Comparison of ENCODE assay signal across 9 cellular contexts in the genomic region with DNA sequence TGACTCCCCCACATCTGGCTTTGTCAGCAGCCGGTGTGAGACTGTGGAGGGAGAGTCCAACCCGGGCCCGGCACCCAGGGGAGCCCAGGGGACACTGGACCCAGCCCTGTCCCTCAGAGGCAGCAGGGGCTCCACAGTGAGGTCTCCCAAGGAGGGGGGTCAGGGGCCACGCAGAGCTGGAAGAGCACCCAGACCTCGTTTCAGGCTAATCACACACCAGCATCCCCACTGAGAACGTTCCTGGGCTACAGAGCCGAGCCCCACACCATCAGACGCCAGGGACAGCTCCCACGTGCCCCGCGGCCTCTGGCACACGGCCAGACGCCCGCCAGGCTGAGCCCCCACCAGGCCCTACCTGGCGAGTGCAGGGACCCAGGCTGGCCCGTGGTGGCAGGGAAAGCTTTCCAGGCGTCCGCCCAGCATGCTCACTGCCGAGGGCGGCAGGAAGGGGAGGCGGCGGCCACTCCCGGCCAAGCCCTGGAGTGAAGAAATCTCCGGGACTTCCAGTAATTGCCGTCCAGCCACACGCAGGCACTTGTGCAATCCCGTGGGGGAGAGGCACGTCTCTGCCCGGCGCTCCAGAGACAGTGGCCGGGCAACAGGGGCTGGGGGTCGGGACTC. TPM values are rescaled to one million over a fixed set of nuclear protein-coding genes. Genes with fewer than 3 reads are reported as not detected.
A peak's percentile ranks its signal among the peaks of the same experiment; 100 is the strongest.
DNase-seq lines count a peak whose midpoint lies in the region; ATAC-seq and TF ChIP-seq lines count a peak whose summit lies in the region.
"Had no signal": no experiment of that assay in that cellular context is flagged by ENCODE, and none has a peak within 500 bp of the region (broad histone marks: within the 10 kb centered on the region; RNA-seq: fewer than 3 reads in every experiment).

No MANE protein-coding gene starts in this region.

- no TSS peak for BruUV-seq in PC-9 (replicated peaks; lab: Mats Ljungman, UMichigan)

- peak overlapping the region; percentile 71 for H3K4me3 ChIP-seq in ACC112 (ENCODE audit: low read depth, low read length)
- H3K4me3 ChIP-seq in PC-9, result peak overlapping the region; percentile 42; the same call in 1 of the 2 replicates
- no peak overlapping the region for H3K4me3 ChIP-seq in mucosa of rectum (ENCODE audit: low read length in 2 of 2)
- H3K4me3 ChIP-seq: BLaER1 had no signal

- peaks cover 20% of the 10 kb centered on the region for H3K4me1 ChIP-seq in ACC112 (ENCODE audit: control insufficient read depth, insufficient read depth, low read length, unreplicated experiment)
- peaks cover 19% of the 10 kb centered on the region for H3K4me1 ChIP-seq in PC-9 (replicated peaks; ENCODE audit: insufficient read depth)
- peaks cover 14 to 15% of the 10 kb centered on the region in 2 donors for H3K4me1 ChIP-seq in mucosa of rectum (ENCODE audit: control insufficient read depth in 2 of 2, insufficient read depth in 2 of 2, low read length in 2 of 2)

- ATAC-seq in esophagus mucosa, result peak; percentile 79
- ATAC-seq in HG02973 (IDR thresholded peaks at IDR 0.05; ENCODE audit: unreplicated experiment), result no peak
- ATAC-seq in HG02623 (IDR thresholded peaks at IDR 0.05; ENCODE audit: unreplicated experiment), result no peak
- no peak for ATAC-seq in HG02759 (IDR thresholded peaks at IDR 0.05; ENCODE audit: unreplicated experiment)

- no peak overlapping the region for H2AFZ ChIP-seq in ACC112 (ENCODE audit: low read length, unreplicated experiment)
- no peak overlapping the region for H2AFZ ChIP-seq in PC-9

- H3K9ac ChIP-seq in mucosa of rectum (ENCODE audit: low read depth in 1 of 2, low read length in 2 of 2), result peak overlapping the region; percentile 52
- H3K9ac ChIP-seq: BLaER1 had no signal

- DNase-seq in PC-9 (peak; percentile 69 to 80), GM13976 (ENCODE audit: low spot score) (no peak)

- H3K27me3 ChIP-seq in ACC112 (ENCODE audit: insufficient read depth, low read length), result no peaks in the 10 kb centered on the region
- no peaks in the 10 kb centered on the region for H3K27me3 ChIP-seq in PC-9 (ENCODE audit: insufficient read depth, low read depth)
- no peaks in the 10 kb centered on the region for H3K27me3 ChIP-seq in mucosa of rectum (ENCODE audit: control insufficient read depth in 2 of 2, insufficient read depth in 2 of 2, low read length in 2 of 2)
- H3K27me3 ChIP-seq: BLaER1 had no signal

- peaks cover 7% of the 10 kb centered on the region; the same call in 1 of the 2 replicates for H3K36me3 ChIP-seq in ACC112 (ENCODE audit: insufficient read depth, low read length)
- no peaks in the 10 kb centered on the region for H3K36me3 ChIP-seq in PC-9 (ENCODE audit: low read depth)
- H3K36me3 ChIP-seq in mucosa of rectum (ENCODE audit: control insufficient read depth in 2 of 2, insufficient read depth in 2 of 2, low read length in 2 of 2), result peaks cover 11 to 18% of the 10 kb centered on the region in 2 donors

- H3K79me2 ChIP-seq in ACC112 (ENCODE audit: control insufficient read depth, insufficient read depth, low read length, unreplicated experiment) (peaks cover 61% of the 10 kb centered on the region), PC-9 (ENCODE audit: low read depth) (peaks cover 57% of the 10 kb centered on the region)

- CTCF ChIA-PET in PC-9 (lab: Charles Lee), result no interaction called here

- in situ Hi-C loops in GM13976 (cut with MboI; ENCODE audit: low sequenced_read_pairs, unreplicated experiment), result no loop called here

- H4K20me1 ChIP-seq in PC-9 (ENCODE audit: insufficient read depth), result peaks cover 37% of the 10 kb centered on the region

- H3K4me2 ChIP-seq in PC-9, result peak overlapping the region; percentile 74
- H3K4me2 ChIP-seq: BLaER1 had no signal

- H3F3A ChIP-seq in PC-9 (ENCODE audit: insufficient read depth, low read depth), result peaks cover 23% of the 10 kb centered on the region; the same call in 1 of the 2 replicates

- H3K9me2 ChIP-seq in PC-9 (ENCODE audit: insufficient read depth), result no peaks in the 10 kb centered on the region

- POLR2A ChIA-PET in PC-9 (lab: Charles Lee; ENCODE audit: unreplicated experiment), result interaction anchor here (0.6 kb wide), 1 partner anchor 15 kb away, joined by 4 read pairs; no protein-coding TSS in a partner anchor

- peak overlapping the region; percentile 90 for H3K27ac ChIP-seq in ACC112 (ENCODE audit: low read depth, low read length)
- H3K27ac ChIP-seq in PC-9, result peak overlapping the region; percentile 65
- peak overlapping the region; percentile 67 to 81 for H3K27ac ChIP-seq in mucosa of rectum (ENCODE audit: low read depth in 2 of 2, low read length in 2 of 2)
- H3K27ac ChIP-seq: BLaER1 had no signal

- intact Hi-C loops in PC-9 (cut with micrococcal nuclease; ENCODE audit: unreplicated experiment), result no loop called here

- H3K9me3 ChIP-seq in PC-9 (ENCODE audit: insufficient read depth, low read depth), result no peaks in the 10 kb centered on the region
- no peaks in the 10 kb centered on the region for H3K9me3 ChIP-seq in mucosa of rectum (ENCODE audit: control insufficient read depth in 2 of 2, low read length in 2 of 2)
- H3K9me3 ChIP-seq: BLaER1 had no signal

- TF ChIP-seq CTCF in PC-9 (conservative IDR thresholded peaks at IDR 0.05) (no peak), GM13976 (IDR thresholded peaks at IDR 0.05; ENCODE audit: borderline replicate concordance, control extremely low read depth, extremely low read depth, insufficient read depth, missing control alignments) (no peak)

RNA-seq across cellular contexts. Expression of gene SBNO2, which starts 19.2 kb away (rescaled TPM):
- 75.6 and 82.4 TPM in 2 replicates for total RNA-seq in PC-9 (2021)
- 67.5 TPM for total RNA-seq in esophagus mucosa

RNA-seq across cellular contexts. Expression of gene STK11, which starts 50.7 kb away (rescaled TPM):
- total RNA-seq in PC-9 (2021) (53.0 and 59.5 TPM in 2 replicates), esophagus mucosa (35.0 TPM)

RNA-seq across cellular contexts. Expression of gene GPX4, which starts 51.0 kb away (rescaled TPM):
- total RNA-seq in PC-9 (2021), result 465 and 489 TPM in 2 replicates
- 138 TPM for total RNA-seq in esophagus mucosa

RNA-seq across cellular contexts. Expression of gene POLR2E, which starts 59.7 kb away (rescaled TPM):
- 180 and 237 TPM in 2 replicates for total RNA-seq in PC-9 (2021)
- total RNA-seq in esophagus mucosa, result 139 TPM

Comparison
In these comparisons a context has a peak if more than half of its experiments do, and no peak if none do; other contexts are left out.
1. H3K4me3 ChIP-seq: peak in ACC112 (single experiment) and PC-9 (single experiment); none in mucosa of rectum (0 of 2).
2. Peak in every context shown above with its lines, with median percentiles within 50 percentile points of each other: H3K27ac ChIP-seq.